In the genomic region with DNA sequence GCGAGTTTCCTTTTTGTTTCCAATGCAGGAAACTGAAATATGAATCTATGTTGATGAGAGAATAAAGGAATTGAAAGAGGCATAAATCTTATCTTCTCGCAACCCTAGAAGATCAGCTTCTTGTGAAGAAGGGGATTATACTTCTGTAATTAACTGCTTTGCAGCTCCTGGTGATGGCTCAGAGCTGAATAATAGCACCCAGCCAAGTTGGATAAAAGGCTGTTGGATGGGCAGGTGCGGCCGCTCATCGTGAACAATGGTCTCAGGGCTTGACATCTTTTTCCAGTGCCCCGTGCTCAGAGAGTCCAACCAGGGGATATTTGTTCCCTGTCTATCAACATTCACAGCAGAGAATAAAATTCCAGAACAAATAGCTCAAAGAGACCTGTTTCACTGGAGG, we compare ENCODE assay signal across 12 cellular contexts.
"Had no signal": no experiment of that assay in that cellular context is flagged by ENCODE, and none has a peak within 500 bp of the region (broad histone marks: within the 10 kb centered on the region; RNA-seq: fewer than 3 reads in every experiment).

No MANE protein-coding gene starts in this region.

- H3K27me3 ChIP-seq: uterus had no signal

- DNase-seq: activated B cell treated with CpG ODN at 0.5 μM for 24 hours; activated CD4-positive, alpha-beta memory T cell treated with anti-CD3 and anti-CD28 coated beads, Interleukin-2, amount 10 ng/mL, durations not matched to agents 7 days and 5 days; activated CD4-positive, alpha-beta T cell treated with anti-CD3 and anti-CD28 coated beads for 48 hours; activated CD8-positive, alpha-beta memory T cell treated with anti-CD3 and anti-CD28 coated beads, Interleukin-2, amount 10 ng/mL, durations not matched to agents 7 days and 5 days; activated naive CD4-positive, alpha-beta T cell treated with Interleukin-2 at 50 U/mL for 16 hours; brain microvascular endothelial cell; mammary epithelial cell; nephron progenitor cell; stimulated activated CD4-positive, alpha-beta T cell treated with anti-CD3 and anti-CD28 coated beads, Interleukin-2, amount 100 ng/mL, for 48 hours; uterus had no signal

- H3K9me3 ChIP-seq: tibial nerve, uterus had no signal

- ATAC-seq: activated CD8-positive, alpha-beta memory T cell treated with anti-CD3 and anti-CD28 coated beads, Interleukin-2, amount 10 ng/mL, durations not matched to agents 7 days and 5 days had no signal

- H3K27ac ChIP-seq: brain microvascular endothelial cell, coronary artery had no signal

- H3K36me3 ChIP-seq: brain microvascular endothelial cell, tibial nerve, uterus had no signal

- H3K4me1 ChIP-seq: uterus had no signal

- H3K4me3 ChIP-seq: tibial nerve, uterus had no signal
